31 cellular contexts compared by ENCODE assay signal in genomic region chr4:101862595-101862994, GRCh38.
A peak's percentile ranks its signal among the peaks of the same experiment; 100 is the strongest.
DNase-seq lines count a peak whose midpoint lies in the region; ATAC-seq and TF ChIP-seq lines count a peak whose summit lies in the region.
"Had no signal": no experiment of that assay in that cellular context is flagged by ENCODE, and none has a peak within 500 bp of the region (broad histone marks: within the 10 kb centered on the region; RNA-seq: fewer than 3 reads in every experiment).

No MANE protein-coding gene starts in this region.

- H3K4me2 ChIP-seq in Karpas-422 (ENCODE audit: low read depth, low read length, poor library complexity, severe bottlenecking), result peak overlapping the region; percentile 7
- H3K4me2 ChIP-seq: smooth muscle cell had no signal

- peak overlapping the region; percentile 65 for H3K27ac Mint-ChIP-seq in memory B cell
- H3K27ac Mint-ChIP-seq: activated CD4-positive, alpha-beta memory T cell treated with anti-CD3 and anti-CD28 coated beads for 36 hours; activated naive CD4-positive, alpha-beta T cell treated with anti-CD3 and anti-CD28 coated beads, Interleukin-2, amount 50 U/mL, for 72 hours; activated T-helper 2 cell treated with anti-CD3 and anti-CD28 coated beads, Interferon-gamma antibody, Interleukin-2, Interleukin-4, amounts not matched to agents 10 μg/mL and 5 μg/mL and 100 μg/mL, durations not matched to agents 14 hours and 24 hours and 36 hours; WTC11 had no signal

- H3K79me2 ChIP-seq in Karpas-422 (ENCODE audit: low read length), result peaks cover 6% of the 10 kb centered on the region

- no peaks in the 10 kb centered on the region for H3K27me3 Mint-ChIP-seq in memory B cell

- no peaks in the 10 kb centered on the region for H4K20me1 ChIP-seq in Karpas-422 (ENCODE audit: insufficient read depth, low read depth, low read length)

- peaks cover 3% of the 10 kb centered on the region for H3K9me3 Mint-ChIP-seq in memory B cell
- H3K9me3 Mint-ChIP-seq: activated naive CD4-positive, alpha-beta T cell treated with anti-CD3 and anti-CD28 coated beads, Interleukin-2, amount 50 U/mL, for 72 hours; activated T-helper 2 cell treated with anti-CD3 and anti-CD28 coated beads, Interferon-gamma antibody, Interleukin-2, Interleukin-4, amounts not matched to agents 10 μg/mL and 5 μg/mL and 100 μg/mL, durations not matched to agents 14 hours and 24 hours and 36 hours had no signal

- H2AFZ ChIP-seq in Karpas-422 (ENCODE audit: low read length), result no peak overlapping the region

- H3K9me2 ChIP-seq in Karpas-422 (replicated peaks; ENCODE audit: insufficient read depth, low read length), result no peaks in the 10 kb centered on the region

- H3K27ac ChIP-seq in Karpas-422 (ENCODE audit: low read length) (peak overlapping the region; percentile 47), WERI-Rb-1 (no peak overlapping the region)
- H3K27ac ChIP-seq: heart left ventricle, pancreas had no signal

- H3K9me3 ChIP-seq in Karpas-422 (ENCODE audit: low read length) (no peaks in the 10 kb centered on the region), WERI-Rb-1 (ENCODE audit: severe bottlenecking) (no peaks in the 10 kb centered on the region)
- H3K9me3 ChIP-seq: heart left ventricle, pancreas had no signal

- DNase-seq in Karpas-422 (no peak), memory B cell (ENCODE audit: low spot score in 2 of 2) (peak in 1 of 2 donors; percentile 23), WERI-Rb-1 (no peak), LoVo (ENCODE audit: low spot score) (no peak), superior temporal gyrus (ENCODE audit: extremely low spot score) (no peak)
- DNase-seq in activated T-cell treated with anti-CD3 and anti-CD28 coated beads, Interleukin-2, amount 50 U/mL, for 1 hour, result no peak
- DNase-seq: activated CD4-positive, alpha-beta memory T cell treated with anti-CD3 and anti-CD28 coated beads for 36 hours; activated CD8-positive, alpha-beta memory T cell treated with anti-CD3 and anti-CD28 coated beads, Interleukin-2, amount 50 U/mL, for 48 hours; COR-L47; effector CD8-positive, alpha-beta T cell; GDM1; heart left ventricle; IMR-90; left colon; mammary epithelial cell; NCI-H1105; NCI-H2029; NCI-H526; pancreas; retina; SIG-M5; stimulated activated CD4-positive, alpha-beta T cell treated with anti-CD3 and anti-CD28 coated beads, Interleukin-2, amount 100 ng/mL, for 24 hours; SW 1271; T1000; trophoblast cell had no signal

- peaks cover 46% of the 10 kb centered on the region for H3K4me1 Mint-ChIP-seq in memory B cell
- H3K4me1 Mint-ChIP-seq: WTC11 had no signal

- no peaks in the 10 kb centered on the region for H3K27me3 ChIP-seq in Karpas-422 (ENCODE audit: low read length)
- no peaks in the 10 kb centered on the region for H3K27me3 ChIP-seq in WERI-Rb-1 (ENCODE audit: insufficient read depth, low read depth, severe bottlenecking)
- H3K27me3 ChIP-seq: heart left ventricle, pancreas had no signal

- ATAC-seq in GM18505 (IDR thresholded peaks at IDR 0.05; ENCODE audit: unreplicated experiment), result peak; percentile 66
- peak; percentile 40 for ATAC-seq in HG02678 (IDR thresholded peaks at IDR 0.05; ENCODE audit: unreplicated experiment)
- peak; percentile 95 for ATAC-seq in memory B cell (ENCODE audit: low read depth)
- ATAC-seq: activated naive CD4-positive, alpha-beta T cell treated with anti-CD3 and anti-CD28 coated beads, Interleukin-2, amount 50 U/mL, for 72 hours; heart left ventricle; left colon; pancreas; WTC11 had no signal

- no peak for TF ChIP-seq POLR2A in GM18505 (IDR thresholded peaks at IDR 0.05; ENCODE audit: borderline replicate concordance, extremely low read depth, insufficient read depth, insufficient read length)

- peaks cover 13% of the 10 kb centered on the region for H3K4me1 ChIP-seq in Karpas-422 (ENCODE audit: low read length)
- H3K4me1 ChIP-seq: heart left ventricle, pancreas had no signal

- no peak overlapping the region for H3K4me3 ChIP-seq in Karpas-422 (ENCODE audit: low read length)
- H3K4me3 ChIP-seq in WERI-Rb-1 (ENCODE audit: low read depth, low read length), result no peak overlapping the region
- H3K4me3 ChIP-seq: heart left ventricle, pancreas, smooth muscle cell had no signal

- peak overlapping the region; percentile 76 for H3K4me3 Mint-ChIP-seq in memory B cell
- H3K4me3 Mint-ChIP-seq: activated CD4-positive, alpha-beta memory T cell treated with anti-CD3 and anti-CD28 coated beads for 36 hours; WTC11 had no signal

- H3K9ac ChIP-seq in Karpas-422 (ENCODE audit: low read length), result no peak overlapping the region

- H3K36me3 Mint-ChIP-seq in memory B cell, result peaks cover 53% of the 10 kb centered on the region
- H3K36me3 Mint-ChIP-seq: activated CD4-positive, alpha-beta memory T cell treated with anti-CD3 and anti-CD28 coated beads for 36 hours; activated naive CD4-positive, alpha-beta T cell treated with anti-CD3 and anti-CD28 coated beads, Interleukin-2, amount 50 U/mL, for 72 hours; WTC11 had no signal

- TF ChIP-seq CTCF in WERI-Rb-1 (IDR thresholded peaks at IDR 0.05; ENCODE audit: low read depth, low read length), result no peak

- peaks cover 27% of the 10 kb centered on the region; the same call in 1 of the 2 replicates for H3K36me3 ChIP-seq in Karpas-422 (ENCODE audit: insufficient read depth, low read length)
- H3K36me3 ChIP-seq in WERI-Rb-1, result no peaks in the 10 kb centered on the region
- H3K36me3 ChIP-seq: heart left ventricle, pancreas had no signal

Comparison
In these comparisons a context has a peak if more than half of its experiments do, and no peak if none do; other contexts are left out.
1. ATAC-seq: peak in every context shown above with its lines; median percentile 95 in memory B cell; 66 in GM18505; 40 in HG02678.